Comparison of ENCODE assay signal across 14 cellular contexts in the genomic region with DNA sequence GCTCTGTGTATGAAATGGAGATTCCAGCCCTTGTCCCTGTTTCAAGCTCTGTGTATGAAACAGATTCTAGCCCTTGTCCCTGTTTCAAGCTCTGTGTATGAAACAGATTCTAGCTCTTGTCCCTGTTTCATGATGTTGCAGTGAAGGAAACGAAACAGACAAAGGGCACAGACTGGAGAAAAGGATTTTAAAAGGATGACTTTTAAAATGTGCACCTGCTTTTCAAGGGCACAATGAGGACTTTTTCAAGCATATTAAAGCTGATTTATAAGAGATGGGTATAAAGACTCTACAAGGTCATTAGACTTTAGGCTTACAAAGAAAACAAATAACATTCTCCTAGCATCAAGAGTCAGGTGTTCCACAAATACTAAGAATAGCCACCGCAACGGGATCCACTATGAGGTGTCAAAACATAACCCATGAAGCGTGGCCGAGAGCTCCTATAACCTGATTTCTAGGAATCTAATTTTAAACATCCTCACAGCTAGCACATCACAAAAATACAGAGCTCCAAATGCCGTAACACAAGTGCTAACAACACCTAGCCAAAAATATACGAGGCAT. TPM values are rescaled to one million over a fixed set of nuclear protein-coding genes. Genes with fewer than 3 reads are reported as not detected.
DNase-seq lines count a peak whose midpoint lies in the region; ATAC-seq and TF ChIP-seq lines count a peak whose summit lies in the region.
"Had no signal": no experiment of that assay in that cellular context is flagged by ENCODE, and none has a peak within 500 bp of the region (broad histone marks: within the 10 kb centered on the region; RNA-seq: fewer than 3 reads in every experiment).

No MANE protein-coding gene starts in this region.

- H2AFZ ChIP-seq in PC-3 (ENCODE audit: low read length): no peak overlapping the region

- no peak overlapping the region for H3K4me3 ChIP-seq in BLaER1
- H3K4me3 ChIP-seq in heart right ventricle: no peak overlapping the region
- H3K4me3 ChIP-seq in PC-3 (ENCODE audit: low read length): no peak overlapping the region
- H3K4me3 ChIP-seq: breast epithelium, lower lobe of right lung had no signal

- peak overlapping the region; percentile 44 for H3K27ac Mint-ChIP-seq in progenitor cell of endocrine pancreas

- H3K9me3 ChIP-seq in BLaER1 (no peaks in the 10 kb centered on the region), heart right ventricle (no peaks in the 10 kb centered on the region), PC-3 (ENCODE audit: low read length) (no peaks in the 10 kb centered on the region)
- H3K9me3 ChIP-seq: breast epithelium, lower lobe of right lung had no signal

- POLR2A ChIA-PET in PC-3 (lab: Charles Lee; ENCODE audit: unreplicated experiment): no interaction called here

- WGBS in heart right ventricle, 2 donors: 39 to 57% methylated on average over 7 of the region's 7 CpGs

- no peaks in the 10 kb centered on the region for H3K79me2 ChIP-seq in PC-3 (ENCODE audit: low read length)

- H3K4me2 ChIP-seq in BLaER1: peak overlapping the region; percentile 68
- no peak overlapping the region for H3K4me2 ChIP-seq in PC-3 (ENCODE audit: low read length)

- H3F3A ChIP-seq in PC-3 (ENCODE audit: low read length, unreplicated experiment): no peaks in the 10 kb centered on the region

- H3K4me1 ChIP-seq in BLaER1 (peaks cover 69% of the 10 kb centered on the region), heart right ventricle (peaks cover 13 to 64% (median 40%) of the 10 kb centered on the region in 9 donors), PC-3 (ENCODE audit: insufficient read depth, low read length) (no peaks in the 10 kb centered on the region)
- H3K4me1 ChIP-seq: breast epithelium had no signal

- DNase-seq in NCI-H345 treated with DMSO at 0.1 percent for 48 hours (lab: John Stamatoyannopoulos, UW; ENCODE audit: unreplicated experiment) (peak; percentile 74), heart right ventricle (no peak), progenitor cell of endocrine pancreas (ENCODE audit: low spot score, unreplicated experiment) (no peak), PC-3 (no peak), hippocampal formation (lab: John Stamatoyannopoulos, UW) (no peak), iPS-NIHi7 (ENCODE audit: extremely low spot score) (no peak), NCI-H1436 (lab: John Stamatoyannopoulos, UW) (no peak)
- DNase-seq: GDM1; lower lobe of right lung; NCI-H2171 treated with DMSO at 0.1 percent for 48 hours; stimulated activated CD8-positive, alpha-beta memory T cell treated with anti-CD3 and anti-CD28 coated beads, Interleukin-4, amount 100 ng/mL, for 48 hours; WERI-Rb-1 had no signal

- no peaks in the 10 kb centered on the region for H3K27me3 ChIP-seq in BLaER1
- no peaks in the 10 kb centered on the region for H3K27me3 ChIP-seq in heart right ventricle
- no peaks in the 10 kb centered on the region for H3K27me3 ChIP-seq in PC-3 (ENCODE audit: low read length)
- H3K27me3 ChIP-seq: breast epithelium had no signal

- H3K9ac ChIP-seq in BLaER1 (peak overlapping the region; percentile 49; the same call in 1 of the 2 replicates), PC-3 (ENCODE audit: low read length) (no peak overlapping the region)

- no peaks in the 10 kb centered on the region for H3K27me3 Mint-ChIP-seq in progenitor cell of endocrine pancreas

- peaks cover 35% of the 10 kb centered on the region for H3K4me1 Mint-ChIP-seq in progenitor cell of endocrine pancreas (ENCODE audit: low read depth)

- no peak for TF ChIP-seq CTCF in heart right ventricle (IDR thresholded peaks at IDR 0.05)
- TF ChIP-seq CTCF in progenitor cell of endocrine pancreas (IDR thresholded peaks at IDR 0.05; ENCODE audit: unreplicated experiment): no peak
- TF ChIP-seq CTCF in PC-3 (conservative IDR thresholded peaks at IDR 0.05; ENCODE audit: low read depth, low read length): no peak

- H3K36me3 Mint-ChIP-seq in progenitor cell of endocrine pancreas (ENCODE audit: insufficient read depth): peaks cover 2% of the 10 kb centered on the region

- ATAC-seq in heart right ventricle (peak in 6 of 8 donors; percentile 49 to 76 (median 60)), PC-3 (no peak)

- H3K27ac ChIP-seq in BLaER1: no peak overlapping the region
- H3K27ac ChIP-seq in heart right ventricle: peak overlapping the region in 9 of 10 donors; percentile 0 to 73 (median 68)
- H3K27ac ChIP-seq in PC-3 (ENCODE audit: low read length): no peak overlapping the region
- H3K27ac ChIP-seq: breast epithelium, WERI-Rb-1 had no signal

- no peaks in the 10 kb centered on the region for H3K9me2 ChIP-seq in PC-3 (replicated peaks; ENCODE audit: low read length)

- no peaks in the 10 kb centered on the region for H3K36me3 ChIP-seq in BLaER1
- H3K36me3 ChIP-seq in heart right ventricle: no peaks in the 10 kb centered on the region
- no peaks in the 10 kb centered on the region for H3K36me3 ChIP-seq in PC-3 (ENCODE audit: low read depth, low read length)
- H3K36me3 ChIP-seq: breast epithelium, lower lobe of right lung, WERI-Rb-1 had no signal

- no TSS peak for BruUV-seq in PC-3 (replicated peaks; lab: Mats Ljungman, UMichigan)

- intact Hi-C loops in heart right ventricle (cut with DNase I) (loop anchor here in 1 of 10 donors (10.0 kb wide), 1 partner anchor 146 kb away; no protein-coding TSS in a partner anchor), PC-3 (cut with micrococcal nuclease) (no loop called here)

- no peak overlapping the region for H3K4me3 Mint-ChIP-seq in progenitor cell of endocrine pancreas (ENCODE audit: low read depth)

- peaks cover 95% of the 10 kb centered on the region for H4K20me1 ChIP-seq in BLaER1
- H4K20me1 ChIP-seq in PC-3 (ENCODE audit: low read length): no peaks in the 10 kb centered on the region

- H3K9me3 Mint-ChIP-seq in progenitor cell of endocrine pancreas (ENCODE audit: low read depth): peaks cover 2% of the 10 kb centered on the region

- CTCF ChIA-PET in PC-3 (lab: Charles Lee): interaction anchor here (0.7 kb wide), 1 partner anchor 83 kb away, joined by 3 read pairs; no protein-coding TSS in a partner anchor

RNA-seq across cellular contexts. Expression of gene DIP2C, which starts 29.0 kb away (rescaled TPM):
- total RNA-seq in heart right ventricle (10 to 100 TPM; 27.6 to 48.2 (median 35.4) TPM), progenitor cell of endocrine pancreas (26.3 and 27.2 TPM in 2 replicates), PC-3 (2014; rRNA removed) (3.1 and 3.7 TPM in 2 replicates)
- polyA plus RNA-seq in heart right ventricle: 1 to 10 TPM; 7.1 to 8.6 TPM

Comparison
In these comparisons a context has a peak if more than half of its experiments do, and no peak if none do; other contexts are left out.
1. H3K27ac ChIP-seq: peak in heart right ventricle (9 of 10); none in BLaER1 (single experiment) and PC-3 (single experiment).